ENCODE assay signal across 8 cellular contexts in genomic region chr4:4859010-4859798, GRCh38. TPM values are rescaled to one million over a fixed set of nuclear protein-coding genes. Genes with fewer than 3 reads are reported as not detected.
DNase-seq lines count a peak whose midpoint lies in the region; ATAC-seq and TF ChIP-seq lines count a peak whose summit lies in the region.

TSS of gene MSX1 (plus strand) at chr4:4859665. CDS start at chr4:4859900, 235 bp downstream.

- peak within 1 kb of the TSS; percentile 72 for H3K4me2 ChIP-seq in trophoblast cell (ENCODE audit: low read length)

- peak within 1 kb of the TSS; percentile 95 for H3K18ac ChIP-seq in trophoblast cell (ENCODE audit: low read length)

- peaks cover 0 to 58% of the 10 kb centered on the region in 2 donors for H3K4me1 ChIP-seq in right atrium auricular region
- peaks cover 16 to 29% of the 10 kb centered on the region in 2 experiments for H3K4me1 ChIP-seq in trophoblast cell (ENCODE audit: control insufficient read depth in 1 of 2, insufficient read depth in 2 of 2, low read length in 2 of 2)

- H3K9ac ChIP-seq in trophoblast cell (ENCODE audit: low read length): peak within 1 kb of the TSS; percentile 95

- H2BK120ac ChIP-seq in trophoblast cell (ENCODE audit: insufficient read depth, low read length, poor library complexity): peak within 1 kb of the TSS; percentile 54

- ATAC-seq in HG03342 (IDR thresholded peaks at IDR 0.05; ENCODE audit: unreplicated experiment): peak; percentile 85

- H3K4ac ChIP-seq in trophoblast cell (ENCODE audit: low read depth, low read length): peak within 1 kb of the TSS; percentile 43

- H3K4me3 Mint-ChIP-seq in Calu3 (ENCODE audit: low read depth, unreplicated experiment): peak within 1 kb of the TSS; percentile 61

- H3K27me3 ChIP-seq in right atrium auricular region (peaks cover 53 to 72% of the 10 kb centered on the region in 2 donors), trophoblast cell (ENCODE audit: insufficient read depth, low read length) (peaks cover 44% of the 10 kb centered on the region)

- DNase-seq in Calu3 (peak; percentile 80), GM19240 (ENCODE audit: insufficient read length, low spot score) (peak; percentile 76), NCI-H82 (lab: John Stamatoyannopoulos, UW) (peak; percentile 91), amniotic stem cell (lab: John Stamatoyannopoulos, UW) (peak; percentile 65), right atrium auricular region (ENCODE audit: low spot score) (peak; percentile 85), trophoblast cell (peak in 1 of 2 donors; percentile 32)
- no peak for DNase-seq in NK-92 treated with Interleukin-12 subunit alpha and Interleukin-12 subunit beta, amount 100 ng/mL, for 24 hours (lab: John Stamatoyannopoulos, UW)

- peak within 1 kb of the TSS; percentile 11 for H2BK12ac ChIP-seq in trophoblast cell (ENCODE audit: low read length)

- peak within 1 kb of the TSS; percentile 85 for H4K91ac ChIP-seq in trophoblast cell (ENCODE audit: low read depth, low read length)

- H2BK5ac ChIP-seq in trophoblast cell (ENCODE audit: low read depth, low read length, poor library complexity): peak within 1 kb of the TSS; percentile 70

- peak within 1 kb of the TSS; percentile 32 for H2AFZ ChIP-seq in trophoblast cell (ENCODE audit: insufficient read depth, low read length, poor library complexity)

- H3K36me3 Mint-ChIP-seq in Calu3 (ENCODE audit: insufficient read depth, unreplicated experiment): no peaks in the 10 kb centered on the region

- H3K4me1 Mint-ChIP-seq in Calu3 (ENCODE audit: low read depth, unreplicated experiment): no peaks in the 10 kb centered on the region

- no CpG with 5 or more reads among the region's 49 CpGs for WGBS in trophoblast cell (ENCODE audit: extremely low coverage, insufficient coverage, insufficient read length)

- peaks cover 4% of the 10 kb centered on the region for H3K79me2 ChIP-seq in trophoblast cell (ENCODE audit: control insufficient read depth, insufficient read depth, low read length, poor library complexity)

- no peak within 1 kb of the TSS for H3K23ac ChIP-seq in trophoblast cell (ENCODE audit: low read length)

- H3K9me3 ChIP-seq in right atrium auricular region (no peaks in the 10 kb centered on the region), trophoblast cell (ENCODE audit: insufficient read depth, low read depth, low read length) (no peaks in the 10 kb centered on the region)

- H3K27ac ChIP-seq in right atrium auricular region: peak within 1 kb of the TSS; percentile 48 to 75
- H3K27ac ChIP-seq in trophoblast cell (ENCODE audit: low read depth, low read length): peak within 1 kb of the TSS; percentile 33

- H4K12ac ChIP-seq in trophoblast cell (ENCODE audit: low read depth, low read length): peak within 1 kb of the TSS; percentile 32

- intact Hi-C loops in Calu3 (cut with micrococcal nuclease; ENCODE audit: unreplicated experiment): no loop called here

- peaks cover 46% of the 10 kb centered on the region for H3K27me3 Mint-ChIP-seq in Calu3 (ENCODE audit: unreplicated experiment)

- H3K36me3 ChIP-seq in right atrium auricular region (no peaks in the 10 kb centered on the region), trophoblast cell (ENCODE audit: control insufficient read depth in 1 of 2, insufficient read depth in 2 of 2, low read length in 2 of 2) (peaks cover 18 to 19% of the 10 kb centered on the region in 2 experiments)

- no peaks in the 10 kb centered on the region for H3K9me3 Mint-ChIP-seq in Calu3 (ENCODE audit: low read depth, unreplicated experiment)

- peak within 1 kb of the TSS; percentile 88 for H3K14ac ChIP-seq in trophoblast cell (ENCODE audit: low read length)

- H4K8ac ChIP-seq in trophoblast cell (ENCODE audit: low read depth, low read length): peak within 1 kb of the TSS; percentile 17

- H3K79me1 ChIP-seq in trophoblast cell (ENCODE audit: low read length): peaks cover 14% of the 10 kb centered on the region

- peak within 1 kb of the TSS; percentile 20 for H2AK5ac ChIP-seq in trophoblast cell (ENCODE audit: low read length)

- H3K4me3 ChIP-seq in right atrium auricular region (peak within 1 kb of the TSS; percentile 51 to 69), trophoblast cell (ENCODE audit: low read depth, low read length) (peak within 1 kb of the TSS; percentile 86)

- no peak within 1 kb of the TSS for H3K27ac Mint-ChIP-seq in Calu3 (ENCODE audit: unreplicated experiment)

- TF ChIP-seq CTCF in Calu3 (IDR thresholded peaks at IDR 0.05; ENCODE audit: unreplicated experiment): no peak
- no peak for TF ChIP-seq CTCF in right atrium auricular region (IDR thresholded peaks at IDR 0.05)

- CTCF ChIA-PET in Calu3 (lab: Charles Lee): interaction anchor here (0.6 kb wide), 1 partner anchor 1271 kb away, joined by 3 read pairs; no protein-coding TSS in a partner anchor

- no TSS peak for BruUV-seq in Calu3 (replicated peaks; lab: Mats Ljungman, UMichigan)

RNA-seq across cellular contexts. Expression of gene MSX1, which starts in this region (rescaled TPM):
- 1.6 and 2.0 TPM in 2 replicates for total RNA-seq in Calu3 (2022)
- 1 to 10 TPM; 1.4 to 2.9 TPM for total RNA-seq in right atrium auricular region
- 62.1 and 63.6 TPM in 2 replicates for polyA plus RNA-seq in trophoblast cell (2013)
